1 cellular context compared by ENCODE assay signal in the genomic region with DNA sequence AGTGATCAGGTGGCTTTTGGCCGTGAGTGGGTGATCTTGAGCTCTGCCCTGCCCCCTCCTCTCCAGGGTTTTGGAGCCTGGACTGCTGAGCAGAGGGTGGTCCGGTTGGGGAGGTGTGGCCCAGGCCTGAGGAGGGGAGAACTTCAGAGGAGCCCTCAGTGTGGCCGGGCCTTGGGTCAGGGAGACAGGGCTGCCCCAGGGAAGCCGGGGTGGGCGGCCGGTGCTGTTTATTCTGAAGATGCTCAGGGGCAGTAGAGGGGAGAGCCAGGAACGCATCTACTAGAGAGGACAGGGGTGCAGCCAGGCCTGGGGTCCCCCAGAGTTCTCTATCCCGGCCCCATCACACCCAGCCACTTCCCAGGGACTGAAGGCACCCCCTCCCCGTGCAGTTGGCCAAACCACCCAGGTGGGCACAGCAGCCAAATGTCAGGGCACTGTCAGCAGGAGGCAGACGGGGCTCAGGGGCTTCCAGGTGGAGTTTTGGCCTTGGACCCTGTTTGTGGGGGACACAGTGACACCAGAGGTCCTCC.
TF ChIP-seq lines count a peak whose summit lies in the region.

No MANE protein-coding gene starts in this region.

TF ChIP-seq in HepG2, 621 proteins besides CTCF, POLR2A, EP300 and RAD21:
- no peak for TF ChIP-seq GATA4 (IDR thresholded peaks at IDR 0.05; ENCODE audit: borderline replicate concordance, low read depth)
- TF ChIP-seq, protein P1, sequence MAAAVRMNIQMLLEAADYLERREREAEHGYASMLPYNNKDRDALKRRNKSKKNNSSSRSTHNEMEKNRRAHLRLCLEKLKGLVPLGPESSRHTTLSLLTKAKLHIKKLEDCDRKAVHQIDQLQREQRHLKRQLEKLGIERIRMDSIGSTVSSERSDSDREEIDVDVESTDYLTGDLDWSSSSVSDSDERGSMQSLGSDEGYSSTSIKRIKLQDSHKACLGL (CRISPR knock-in tag; IDR thresholded peaks at IDR 0.05): no peak
- TF ChIP-seq, protein P2, sequence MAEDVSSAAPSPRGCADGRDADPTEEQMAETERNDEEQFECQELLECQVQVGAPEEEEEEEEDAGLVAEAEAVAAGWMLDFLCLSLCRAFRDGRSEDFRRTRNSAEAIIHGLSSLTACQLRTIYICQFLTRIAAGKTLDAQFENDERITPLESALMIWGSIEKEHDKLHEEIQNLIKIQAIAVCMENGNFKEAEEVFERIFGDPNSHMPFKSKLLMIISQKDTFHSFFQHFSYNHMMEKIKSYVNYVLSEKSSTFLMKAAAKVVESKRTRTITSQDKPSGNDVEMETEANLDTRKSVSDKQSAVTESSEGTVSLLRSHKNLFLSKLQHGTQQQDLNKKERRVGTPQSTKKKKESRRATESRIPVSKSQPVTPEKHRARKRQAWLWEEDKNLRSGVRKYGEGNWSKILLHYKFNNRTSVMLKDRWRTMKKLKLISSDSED (CRISPR knock-in tag; IDR thresholded peaks at IDR 0.05): no peak
- TF ChIP-seq GATAD2A (CRISPR knock-in tag; IDR thresholded peaks at IDR 0.05): no peak
- 0 out of 2 replicates have a peak, but pooled peaks have one; percentile 5 for TF ChIP-seq SALL1 (CRISPR knock-in tag; IDR thresholded peaks at IDR 0.05)
- TF ChIP-seq ZNF556 (CRISPR knock-in tag; IDR thresholded peaks at IDR 0.05; ENCODE audit: borderline replicate concordance): 0 out of 2 replicates have a peak, but pooled peaks have one; percentile 24
- TF ChIP-seq, protein P3, sequence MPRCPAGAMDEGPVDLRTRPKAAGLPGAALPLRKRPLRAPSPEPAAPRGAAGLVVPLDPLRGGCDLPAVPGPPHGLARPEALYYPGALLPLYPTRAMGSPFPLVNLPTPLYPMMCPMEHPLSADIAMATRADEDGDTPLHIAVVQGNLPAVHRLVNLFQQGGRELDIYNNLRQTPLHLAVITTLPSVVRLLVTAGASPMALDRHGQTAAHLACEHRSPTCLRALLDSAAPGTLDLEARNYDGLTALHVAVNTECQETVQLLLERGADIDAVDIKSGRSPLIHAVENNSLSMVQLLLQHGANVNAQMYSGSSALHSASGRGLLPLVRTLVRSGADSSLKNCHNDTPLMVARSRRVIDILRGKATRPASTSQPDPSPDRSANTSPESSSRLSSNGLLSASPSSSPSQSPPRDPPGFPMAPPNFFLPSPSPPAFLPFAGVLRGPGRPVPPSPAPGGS (CRISPR knock-in tag; IDR thresholded peaks at IDR 0.05): no peak
- 0 out of 2 replicates have a peak, but pooled peaks have one; percentile 13 for TF ChIP-seq ZNF770 (CRISPR knock-in tag; IDR thresholded peaks at IDR 0.05)
- no peak for TF ChIP-seq BORCS8-MEF2B (CRISPR knock-in tag; IDR thresholded peaks at IDR 0.05)
- no peak for TF ChIP-seq ZNF577 (CRISPR knock-in tag; IDR thresholded peaks at IDR 0.05; ENCODE audit: borderline replicate concordance, low read depth)
- no peak for TF ChIP-seq FOSL1 (CRISPR knock-in tag; IDR thresholded peaks at IDR 0.05; ENCODE audit: borderline replicate concordance)
- TF ChIP-seq GLMP (CRISPR knock-in tag; IDR thresholded peaks at IDR 0.05; ENCODE audit: borderline replicate concordance): no peak
- TF ChIP-seq IRF2 (CRISPR knock-in tag; IDR thresholded peaks at IDR 0.05): no peak
- TF ChIP-seq ATF7 (IDR thresholded peaks at IDR 0.05): no peak
- no peak for TF ChIP-seq ATF7 (CRISPR knock-in tag; IDR thresholded peaks at IDR 0.05)
- TF ChIP-seq EZH2 (conservative IDR thresholded peaks at IDR 0.05; ENCODE audit: low read depth, low read length): peak; percentile 75; the same call in 1 of the 2 replicates
- no peak for TF ChIP-seq ZBTB44 (CRISPR knock-in tag; IDR thresholded peaks at IDR 0.05)
